ENCODE assay signal across 12 cellular contexts in genomic region chr11:78438298-78438975, GRCh38. TPM values are rescaled to one million over a fixed set of nuclear protein-coding genes. Genes with fewer than 3 reads are reported as not detected.
DNase-seq lines count a peak whose midpoint lies in the region; ATAC-seq and TF ChIP-seq lines count a peak whose summit lies in the region.
"Had no signal": no experiment of that assay in that cellular context is flagged by ENCODE, and none has a peak within 500 bp of the region (broad histone marks: within the 10 kb centered on the region; RNA-seq: fewer than 3 reads in every experiment).

No MANE protein-coding gene starts in this region.

- H3K4me2 ChIP-seq in OCI-LY3 (ENCODE audit: low read length) = peak overlapping the region; percentile 38

- no peaks in the 10 kb centered on the region for H3K27me3 Mint-ChIP-seq in activated T-helper 2 cell treated with anti-CD3 and anti-CD28 coated beads, Interferon-gamma antibody, Interleukin-2, Interleukin-4, amounts not matched to agents 10 μg/mL and 5 μg/mL and 100 μg/mL, durations not matched to agents 14 hours and 24 hours and 36 hours (ENCODE audit: low read depth)

- H3K9me3 ChIP-seq in OCI-LY3 (ENCODE audit: insufficient read depth, low read length) (no peaks in the 10 kb centered on the region), heart left ventricle (no peaks in the 10 kb centered on the region), lower lobe of right lung (no peaks in the 10 kb centered on the region)

- H3K4me3 ChIP-seq in OCI-LY3 (ENCODE audit: low read length) = peak overlapping the region; percentile 14; the same call in 1 of the 2 replicates
- no peak overlapping the region for H3K4me3 ChIP-seq in heart left ventricle
- H3K4me3 ChIP-seq in lower lobe of right lung = no peak overlapping the region

- H3K4me1 ChIP-seq in OCI-LY3 (ENCODE audit: low read length) (peaks cover 22% of the 10 kb centered on the region), heart left ventricle (peaks cover 0 to 2% (median 0%) of the 10 kb centered on the region in 12 donors), lower lobe of right lung (no peaks in the 10 kb centered on the region)

- H3K27ac ChIP-seq in OCI-LY3 (ENCODE audit: low read length) = peak overlapping the region; percentile 41
- no peak overlapping the region for H3K27ac ChIP-seq in heart left ventricle
- H3K27ac ChIP-seq in lower lobe of right lung = no peak overlapping the region
- H3K27ac ChIP-seq: HL-60 had no signal

- intact Hi-C loops in heart left ventricle (cut with DNase I) (no loop called here), lower lobe of right lung (cut with DNase I) (no loop called here)
- intact Hi-C loops in activated T-helper 2 cell treated with anti-CD3 and anti-CD28 coated beads, Interferon-gamma antibody, Interleukin-2, Interleukin-4, amounts not matched to agents 10 μg/mL and 5 μg/mL and 100 μg/mL, durations not matched to agents 14 hours and 24 hours and 36 hours (cut with micrococcal nuclease) = no loop called here

- no peak for TF ChIP-seq CTCF in OCI-LY3 (IDR thresholded peaks at IDR 0.05; ENCODE audit: low read depth, low read length)
- no peak for TF ChIP-seq CTCF in heart left ventricle (IDR thresholded peaks at IDR 0.05)
- TF ChIP-seq CTCF in lower lobe of right lung (IDR thresholded peaks at IDR 0.05) = no peak

- H2AFZ ChIP-seq in OCI-LY3 (ENCODE audit: low read depth, low read length) = no peak overlapping the region

- no peak overlapping the region for H3K9ac ChIP-seq in OCI-LY3 (ENCODE audit: low read length)

- H3K79me2 ChIP-seq in OCI-LY3 (ENCODE audit: low read length) = no peaks in the 10 kb centered on the region

- no peaks in the 10 kb centered on the region for H3K27me3 ChIP-seq in OCI-LY3 (ENCODE audit: low read depth, low read length)
- no peaks in the 10 kb centered on the region for H3K27me3 ChIP-seq in heart left ventricle
- H3K27me3 ChIP-seq in lower lobe of right lung (ENCODE audit: low read depth) = no peaks in the 10 kb centered on the region

- H3K36me3 ChIP-seq in OCI-LY3 (replicated peaks; ENCODE audit: low read depth, low read length) = peaks cover 31% of the 10 kb centered on the region
- H3K36me3 ChIP-seq in heart left ventricle = peaks cover 0 to 26% (median 13%) of the 10 kb centered on the region in 9 donors
- peaks cover 10% of the 10 kb centered on the region for H3K36me3 ChIP-seq in lower lobe of right lung

- WGBS in heart left ventricle, 4 donors = 68 to 71% (median 71%) methylated on average over 5 of the region's 5 CpGs

- no peak for TF ChIP-seq POLR2A in heart left ventricle (IDR thresholded peaks at IDR 0.05)

- no peak overlapping the region for H3K27ac Mint-ChIP-seq in activated T-helper 2 cell treated with anti-CD3 and anti-CD28 coated beads, Interferon-gamma antibody, Interleukin-2, Interleukin-4, amounts not matched to agents 10 μg/mL and 5 μg/mL and 100 μg/mL, durations not matched to agents 14 hours and 24 hours and 36 hours

- peaks cover 40% of the 10 kb centered on the region for H3K36me3 Mint-ChIP-seq in activated T-helper 2 cell treated with anti-CD3 and anti-CD28 coated beads, Interferon-gamma antibody, Interleukin-2, Interleukin-4, amounts not matched to agents 10 μg/mL and 5 μg/mL and 100 μg/mL, durations not matched to agents 14 hours and 24 hours and 36 hours (ENCODE audit: low read depth)

- no peaks in the 10 kb centered on the region for H3K9me3 Mint-ChIP-seq in activated T-helper 2 cell treated with anti-CD3 and anti-CD28 coated beads, Interferon-gamma antibody, Interleukin-2, Interleukin-4, amounts not matched to agents 10 μg/mL and 5 μg/mL and 100 μg/mL, durations not matched to agents 14 hours and 24 hours and 36 hours

- DNase-seq in heart left ventricle (no peak), OCI-M1 (lab: John Stamatoyannopoulos, UW) (no peak), lower lobe of right lung (no peak)
- no peak for DNase-seq in activated T-helper 2 cell treated with anti-CD3 and anti-CD28 coated beads, Interferon-gamma antibody, Interleukin-2, Interleukin-4, amounts not matched to agents 10 μg/mL and 5 μg/mL and 100 μg/mL, durations not matched to agents 14 hours and 24 hours and 36 hours (ENCODE audit: low spot score)
- DNase-seq: activated CD8-positive, alpha-beta memory T cell treated with anti-CD3 and anti-CD28 coated beads, Interleukin-2, amount 50 U/mL, for 48 hours; aorta; NCI-H1048 had no signal

- ATAC-seq in GM18511 (IDR thresholded peaks at IDR 0.05; ENCODE audit: unreplicated experiment) (peak; percentile 89), GM21367 (IDR thresholded peaks at IDR 0.05; ENCODE audit: unreplicated experiment) (peak; percentile 82), HG03095 (IDR thresholded peaks at IDR 0.05; ENCODE audit: unreplicated experiment) (peak; percentile 93), heart left ventricle (no peak), lower lobe of right lung (no peak)

- peaks cover 4% of the 10 kb centered on the region for H3K4me1 Mint-ChIP-seq in activated T-helper 2 cell treated with anti-CD3 and anti-CD28 coated beads, Interferon-gamma antibody, Interleukin-2, Interleukin-4, amounts not matched to agents 10 μg/mL and 5 μg/mL and 100 μg/mL, durations not matched to agents 14 hours and 24 hours and 36 hours (ENCODE audit: low read depth)

- no peaks in the 10 kb centered on the region for H4K20me1 ChIP-seq in OCI-LY3 (ENCODE audit: insufficient read depth, low read length)

- H3K4me3 Mint-ChIP-seq in activated T-helper 2 cell treated with anti-CD3 and anti-CD28 coated beads, Interferon-gamma antibody, Interleukin-2, Interleukin-4, amounts not matched to agents 10 μg/mL and 5 μg/mL and 100 μg/mL, durations not matched to agents 14 hours and 24 hours and 36 hours (ENCODE audit: low read depth) = no peak overlapping the region

RNA-seq across cellular contexts. Expression of gene GAB2, which starts 20.8 kb away (rescaled TPM):
- total RNA-seq in heart left ventricle (10 to 100 TPM; 25.6 to 53.0 (median 32.0) TPM), lower lobe of right lung (64.2 TPM)
- 10 to 100 TPM in 1 of 2 donors, 1 to 10 TPM in 1; 6.1 to 19.3 TPM for polyA plus RNA-seq in heart left ventricle
- 32.8 and 33.2 TPM in 2 replicates for total RNA-seq in activated T-helper 2 cell treated with anti-CD3 and anti-CD28 coated beads, Interferon-gamma antibody, Interleukin-2, Interleukin-4, amounts not matched to agents 10 μg/mL and 5 μg/mL and 100 μg/mL, durations not matched to agents 14 hours and 24 hours and 36 hours

Comparison
In these comparisons a context has a peak if more than half of its experiments do, and no peak if none do; other contexts are left out.
1. ATAC-seq: peak in GM18511 (single experiment), GM21367 (single experiment) and HG03095 (single experiment); none in heart left ventricle (0 of 4) and lower lobe of right lung (0 of 2).